ENCODE assay signal across 18 cellular contexts in genomic region chr10:57017356-57018037, GRCh38.
A peak's percentile ranks its signal among the peaks of the same experiment; 100 is the strongest.
DNase-seq lines count a peak whose midpoint lies in the region; ATAC-seq, FAIRE-seq and TF ChIP-seq lines count a peak whose summit lies in the region.
"Had no signal": no experiment of that assay in that cellular context is flagged by ENCODE, and none has a peak within 500 bp of the region (broad histone marks: within the 10 kb centered on the region; RNA-seq: fewer than 3 reads in every experiment).

No MANE protein-coding gene starts in this region.

- peak overlapping the region; percentile 48 for H3K27ac Mint-ChIP-seq in endodermal cell
- H3K27ac Mint-ChIP-seq: CD8-positive, alpha-beta T cell; T-helper 1 cell treated with Interleukin-12 subunit alpha and Interleukin-12 subunit beta and Interleukin-4 antibody, amounts not matched to agents 30 μg/mL and 1 μg/mL, for 36 hours had no signal

- no peak overlapping the region for H3K4me2 ChIP-seq in HepG2 (ENCODE audit: low read depth, low read length)

- WGBS in HepG2 (ENCODE audit: low lambda C conversion rate), result 5% methylated on average over 5 of the region's 7 CpGs
- WGBS in right lobe of liver (ENCODE audit: insufficient coverage, low coverage, low lambda C conversion rate, missing lambda C conversion rate), result 57% methylated on average over 6 of the region's 7 CpGs
- 83% methylated on average over 7 of the region's 7 CpGs for WGBS in HUES64
- WGBS in endodermal cell (ENCODE audit: insufficient coverage in 1 of 2, insufficient read length in 1 of 2), 2 experiments, result 85 to 86% methylated on average over 5 to 7 of the region's 7 CpGs

- POLR2A ChIA-PET in HepG2 (lab: Yijun Ruan, JAX), result no interaction called here

- TF ChIP-seq CTCF in HepG2 (CRISPR knock-in tag; IDR thresholded peaks at IDR 0.05) (no peak), right lobe of liver (IDR thresholded peaks at IDR 0.05) (no peak), endodermal cell (conservative IDR thresholded peaks at IDR 0.05) (no peak)

- peaks cover 8% of the 10 kb centered on the region for H3K36me3 Mint-ChIP-seq in endodermal cell (ENCODE audit: low read depth)
- H3K36me3 Mint-ChIP-seq: CD8-positive, alpha-beta T cell had no signal

- no peak for TF ChIP-seq EP300 in HepG2 (IDR thresholded peaks at IDR 0.05; ENCODE audit: low read depth in 2 of 2, low read length in 2 of 2)
- no peak for TF ChIP-seq EP300 in HepG2 (CRISPR knock-in tag; IDR thresholded peaks at IDR 0.05; ENCODE audit: borderline replicate concordance)

- intact Hi-C loops in HepG2 (cut with micrococcal nuclease; ENCODE audit: unreplicated experiment), result no loop called here
- intact Hi-C loops in right lobe of liver (cut with DNase I), result no loop called here

- H3K79me2 ChIP-seq in HepG2 (ENCODE audit: insufficient read depth, low read length), result no peaks in the 10 kb centered on the region

- H3K27ac ChIP-seq in HepG2 (ENCODE audit: extremely low read length, insufficient read depth, low read length) (no peak overlapping the region), right lobe of liver (no peak overlapping the region), HUES64 (ENCODE audit: low read depth, low read length) (peak overlapping the region; percentile 72; the same call in 1 of the 2 replicates), endodermal cell (ENCODE audit: low read depth, low read length) (no peak overlapping the region)

- in situ Hi-C loops in HepG2 (cut with HindIII; ENCODE audit: extremely low pct_ligation_motif_present, low pct_unique_long_range_greater_than_20kb), result no loop called here

- H3K36me3 ChIP-seq in HepG2 (replicated peaks in 1 of 2; ENCODE audit: control insufficient read depth in 1 of 2, insufficient read depth in 2 of 2, low read length in 2 of 2) (no peaks in the 10 kb centered on the region), right lobe of liver (no peaks in the 10 kb centered on the region), HUES64 (ENCODE audit: insufficient read depth, low read length) (no peaks in the 10 kb centered on the region), endodermal cell (ENCODE audit: control insufficient read depth, insufficient read depth, low read length) (no peaks in the 10 kb centered on the region)
- H3K36me3 ChIP-seq: BE2C had no signal

- H3K27me3 ChIP-seq in HepG2 (ENCODE audit: control insufficient read depth in 1 of 2, insufficient read depth in 2 of 2, low read length in 2 of 2) (no peaks in the 10 kb centered on the region), right lobe of liver (no peaks in the 10 kb centered on the region), HUES64 (ENCODE audit: insufficient read depth, low read length) (no peaks in the 10 kb centered on the region), endodermal cell (ENCODE audit: control insufficient read depth, insufficient read depth, low read length, poor library complexity, severe bottlenecking) (no peaks in the 10 kb centered on the region)
- H3K27me3 ChIP-seq: BE2C had no signal

- no peaks in the 10 kb centered on the region for H4K20me1 ChIP-seq in HepG2 (ENCODE audit: insufficient read depth, low read length)

- H3K9me3 ChIP-seq in HepG2 (ENCODE audit: low read length) (peaks cover 26% of the 10 kb centered on the region), right lobe of liver (no peaks in the 10 kb centered on the region), HUES64 (ENCODE audit: insufficient read depth, low read depth, low read length) (peaks cover 5% of the 10 kb centered on the region; the same call in 1 of the 2 replicates), endodermal cell (ENCODE audit: control insufficient read depth, low read length) (peaks cover 41% of the 10 kb centered on the region)
- H3K9me3 ChIP-seq: BE2C had no signal

- peaks cover 22% of the 10 kb centered on the region for H3K9me3 Mint-ChIP-seq in endodermal cell

- no peak for TF ChIP-seq RAD21 in HepG2 (CRISPR knock-in tag; IDR thresholded peaks at IDR 0.05)

- peaks cover 13% of the 10 kb centered on the region for H3K4me1 Mint-ChIP-seq in endodermal cell

- H3K4me1 ChIP-seq in HepG2 (ENCODE audit: insufficient read depth, low read length) (no peaks in the 10 kb centered on the region), right lobe of liver (no peaks in the 10 kb centered on the region), HUES64 (ENCODE audit: insufficient read depth, low read length) (peaks cover 21% of the 10 kb centered on the region), endodermal cell (ENCODE audit: control insufficient read depth, insufficient read depth, low read length) (peaks cover 6% of the 10 kb centered on the region)
- H3K4me1 ChIP-seq: BE2C had no signal

- H3K9ac ChIP-seq in HepG2 (ENCODE audit: insufficient read depth, low read depth, low read length) (no peak overlapping the region), HUES64 (ENCODE audit: low read depth, low read length) (no peak overlapping the region), endodermal cell (ENCODE audit: extremely low read depth, low read length, poor library complexity, severe bottlenecking) (no peak overlapping the region)

- peaks cover 2% of the 10 kb centered on the region for H3K27me3 Mint-ChIP-seq in endodermal cell (ENCODE audit: insufficient read depth)

- no peak for FAIRE-seq in HepG2 (lab: Jason Lieb, UNC)
- FAIRE-seq: RCC 7860 had no signal

- TF ChIP-seq POLR2A in HepG2 (IDR thresholded peaks at IDR 0.05; ENCODE audit: insufficient read depth in 1 of 2, low read depth in 2 of 2, low read length in 2 of 2), result no peak
- no peak for TF ChIP-seq POLR2A in right lobe of liver (IDR thresholded peaks at IDR 0.05)

- H3K4me3 ChIP-seq in HepG2 (replicated peaks in 1 of 3; ENCODE audit: insufficient read depth in 1 of 3, low read depth in 2 of 3, low read length in 3 of 3) (no peak overlapping the region), right lobe of liver (no peak overlapping the region), HUES64 (ENCODE audit: low read length) (no peak overlapping the region), endodermal cell (ENCODE audit: low read length) (peak overlapping the region; percentile 69)

- ATAC-seq in HepG2, result no peak
- no peak for ATAC-seq in right lobe of liver
- no peak for ATAC-seq in GM19452 (IDR thresholded peaks at IDR 0.05; ENCODE audit: unreplicated experiment)
- ATAC-seq in GM21619 (IDR thresholded peaks at IDR 0.05; ENCODE audit: unreplicated experiment), result no peak
- ATAC-seq: CD8-positive, alpha-beta T cell had no signal

- H2AFZ ChIP-seq in HepG2 (ENCODE audit: low read length), result no peak overlapping the region

- CTCF ChIA-PET in HepG2 (lab: Yijun Ruan, JAX; ENCODE audit: low intra/inter-chr PET ratio, low total read pairs), result no interaction called here

- no TSS peak for BruUV-seq in HepG2 (replicated peaks; lab: Mats Ljungman, UMichigan)

- H3K4me3 Mint-ChIP-seq in endodermal cell, result no peak overlapping the region
- H3K4me3 Mint-ChIP-seq: CD8-positive, alpha-beta T cell; T-helper 1 cell treated with Interleukin-12 subunit alpha and Interleukin-12 subunit beta and Interleukin-4 antibody, amounts not matched to agents 30 μg/mL and 1 μg/mL, for 36 hours had no signal

- DNase-seq in HepG2 (ENCODE audit: low spot score) (no peak), right lobe of liver (no peak), endodermal cell (peak; percentile 46), DMS114 treated with DMSO at 0.1 percent for 48 hours (lab: John Stamatoyannopoulos, UW; ENCODE audit: unreplicated experiment) (no peak)
- DNase-seq: BE2C; CD8-positive, alpha-beta T cell; DMS 273 treated with DMSO at 0.1 percent for 48 hours; KG1; NCI-H1092 treated with DMSO at 0.1 percent for 48 hours; NCI-H187 treated with DMSO at 0.1 percent for 48 hours; NCI-H2171 treated with DMSO at 0.1 percent for 48 hours; NCI-H524 treated with DMSO at 0.1 percent for 48 hours; SHP77 treated with DMSO at 0.1 percent for 48 hours had no signal

TF ChIP-seq in HepG2, 621 proteins besides CTCF, POLR2A, EP300 and RAD21:
- TF ChIP-seq PREB (CRISPR knock-in tag; IDR thresholded peaks at IDR 0.05) (no peak), NFE2L2 (IDR thresholded peaks at IDR 0.05; ENCODE audit: low read length) (peak; percentile 37; the same call in 1 of the 2 replicates)
